In genomic region chr6:136051140-136051775, GRCh38 we compare ENCODE assay signal across 12 cellular contexts.
DNase-seq lines count a peak whose midpoint lies in the region; ATAC-seq, FAIRE-seq and TF ChIP-seq lines count a peak whose summit lies in the region.
"Had no signal": no experiment of that assay in that cellular context is flagged by ENCODE, and none has a peak within 500 bp of the region (broad histone marks: within the 10 kb centered on the region; RNA-seq: fewer than 3 reads in every experiment).

No MANE protein-coding gene starts in this region.

- H3K9me3 Mint-ChIP-seq in activated naive CD8-positive, alpha-beta T cell (ENCODE audit: low read depth) = no peaks in the 10 kb centered on the region
- H3K9me3 Mint-ChIP-seq in activated naive CD8-positive, alpha-beta T cell treated with anti-CD3 and anti-CD28 coated beads, Interleukin-2, amount 50 U/mL, for 24 hours = peaks cover 4% of the 10 kb centered on the region
- H3K9me3 Mint-ChIP-seq in activated T-helper 2 cell treated with anti-CD3 and anti-CD28 coated beads, Interferon-gamma antibody, Interleukin-2, Interleukin-4, amounts not matched to agents 10 μg/mL and 5 μg/mL and 100 μg/mL, durations not matched to agents 14 hours and 24 hours and 36 hours = peaks cover 15% of the 10 kb centered on the region
- H3K9me3 Mint-ChIP-seq: stimulated activated effector memory CD8-positive, alpha-beta T cell treated with anti-CD3 and anti-CD28 coated beads, Interleukin-12 subunit alpha, Interleukin-12 subunit beta, amount 100 ng/mL, for 72 hours had no signal

- H3K9me3 ChIP-seq in thoracic aorta = no peaks in the 10 kb centered on the region
- H3K9me3 ChIP-seq in pancreas = no peaks in the 10 kb centered on the region

- H3K4me1 ChIP-seq in thoracic aorta (ENCODE audit: control insufficient read depth in 1 of 2, low read depth in 2 of 2) = peaks cover 5 to 7% of the 10 kb centered on the region in 2 donors
- H3K4me1 ChIP-seq in pancreas = no peaks in the 10 kb centered on the region

- WGBS in pancreas, 2 donors = 28 to 32% methylated on average over 12 of the region's 12 CpGs

- H3K36me3 ChIP-seq in thoracic aorta (no peaks in the 10 kb centered on the region), pancreas (no peaks in the 10 kb centered on the region)

- DNase-seq in activated naive CD8-positive, alpha-beta T cell treated with anti-CD3 and anti-CD28 coated beads, Interleukin-2, amount 50 U/mL, for 24 hours = no peak
- no peak for DNase-seq in activated T-helper 2 cell treated with anti-CD3 and anti-CD28 coated beads, Interferon-gamma antibody, Interleukin-2, Interleukin-4, amounts not matched to agents 10 μg/mL and 5 μg/mL and 100 μg/mL, durations not matched to agents 14 hours and 24 hours and 36 hours (ENCODE audit: low spot score)
- DNase-seq in left ventricle myocardium superior (no peak), thoracic aorta (ENCODE audit: low spot score) (no peak), DMS153 (lab: John Stamatoyannopoulos, UW) (no peak), pancreas (no peak)
- DNase-seq: NCI-H1417 had no signal

- H3K4me1 Mint-ChIP-seq in activated naive CD8-positive, alpha-beta T cell (ENCODE audit: low read depth) = peaks cover 13% of the 10 kb centered on the region
- peaks cover 8% of the 10 kb centered on the region for H3K4me1 Mint-ChIP-seq in activated naive CD8-positive, alpha-beta T cell treated with anti-CD3 and anti-CD28 coated beads, Interleukin-2, amount 50 U/mL, for 24 hours
- peaks cover 28% of the 10 kb centered on the region for H3K4me1 Mint-ChIP-seq in activated T-helper 2 cell treated with anti-CD3 and anti-CD28 coated beads, Interferon-gamma antibody, Interleukin-2, Interleukin-4, amounts not matched to agents 10 μg/mL and 5 μg/mL and 100 μg/mL, durations not matched to agents 14 hours and 24 hours and 36 hours (ENCODE audit: low read depth)
- H3K4me1 Mint-ChIP-seq: stimulated activated effector memory CD8-positive, alpha-beta T cell treated with anti-CD3 and anti-CD28 coated beads, Interleukin-12 subunit alpha, Interleukin-12 subunit beta, amount 100 ng/mL, for 72 hours had no signal

- no peak for TF ChIP-seq CTCF in thoracic aorta (IDR thresholded peaks at IDR 0.05)
- no peak for TF ChIP-seq CTCF in pancreas (IDR thresholded peaks at IDR 0.05)

- H3K36me3 Mint-ChIP-seq in activated naive CD8-positive, alpha-beta T cell = no peaks in the 10 kb centered on the region
- peaks cover 2% of the 10 kb centered on the region for H3K36me3 Mint-ChIP-seq in activated naive CD8-positive, alpha-beta T cell treated with anti-CD3 and anti-CD28 coated beads, Interleukin-2, amount 50 U/mL, for 24 hours (ENCODE audit: low read depth)
- peaks cover 58% of the 10 kb centered on the region for H3K36me3 Mint-ChIP-seq in activated T-helper 2 cell treated with anti-CD3 and anti-CD28 coated beads, Interferon-gamma antibody, Interleukin-2, Interleukin-4, amounts not matched to agents 10 μg/mL and 5 μg/mL and 100 μg/mL, durations not matched to agents 14 hours and 24 hours and 36 hours (ENCODE audit: low read depth)
- H3K36me3 Mint-ChIP-seq: stimulated activated effector memory CD8-positive, alpha-beta T cell treated with anti-CD3 and anti-CD28 coated beads, Interleukin-12 subunit alpha, Interleukin-12 subunit beta, amount 100 ng/mL, for 72 hours had no signal

- no peak for FAIRE-seq in pancreas (lab: Jason Lieb, UNC)
- FAIRE-seq: keratinocyte had no signal

- H3K27ac ChIP-seq in thoracic aorta (no peak overlapping the region), pancreas (no peak overlapping the region)
- H3K27ac ChIP-seq: RWPE1 had no signal

- H3K27me3 ChIP-seq in thoracic aorta (replicated peaks; ENCODE audit: insufficient read depth) (no peaks in the 10 kb centered on the region), pancreas (no peaks in the 10 kb centered on the region)

- intact Hi-C loops in activated T-helper 2 cell treated with anti-CD3 and anti-CD28 coated beads, Interferon-gamma antibody, Interleukin-2, Interleukin-4, amounts not matched to agents 10 μg/mL and 5 μg/mL and 100 μg/mL, durations not matched to agents 14 hours and 24 hours and 36 hours (cut with micrococcal nuclease) = no loop called here
- intact Hi-C loops in left ventricle myocardium superior (cut with micrococcal nuclease) (no loop called here), pancreas (cut with DNase I) (no loop called here)

- H3K27ac Mint-ChIP-seq in activated naive CD8-positive, alpha-beta T cell = peak overlapping the region; percentile 22
- H3K27ac Mint-ChIP-seq in activated naive CD8-positive, alpha-beta T cell treated with anti-CD3 and anti-CD28 coated beads, Interleukin-2, amount 50 U/mL, for 24 hours = no peak overlapping the region
- peak overlapping the region; percentile 66 for H3K27ac Mint-ChIP-seq in activated T-helper 2 cell treated with anti-CD3 and anti-CD28 coated beads, Interferon-gamma antibody, Interleukin-2, Interleukin-4, amounts not matched to agents 10 μg/mL and 5 μg/mL and 100 μg/mL, durations not matched to agents 14 hours and 24 hours and 36 hours
- H3K27ac Mint-ChIP-seq: stimulated activated effector memory CD8-positive, alpha-beta T cell treated with anti-CD3 and anti-CD28 coated beads, Interleukin-12 subunit alpha, Interleukin-12 subunit beta, amount 100 ng/mL, for 72 hours had no signal

- ATAC-seq in activated naive CD8-positive, alpha-beta T cell treated with anti-CD3 and anti-CD28 coated beads, Interleukin-2, amount 50 U/mL, for 24 hours = no peak
- ATAC-seq in left ventricle myocardium superior = peak; percentile 55
- peak; percentile 55 for ATAC-seq in thoracic aorta (ENCODE audit: insufficient number of reproducible peaks, low FRiP score, low read depth)
- ATAC-seq in GM18517 (IDR thresholded peaks at IDR 0.05; ENCODE audit: unreplicated experiment) = no peak
- ATAC-seq in pancreas = no peak
- ATAC-seq: stimulated activated effector memory CD8-positive, alpha-beta T cell treated with anti-CD3 and anti-CD28 coated beads, Interleukin-12 subunit alpha, Interleukin-12 subunit beta, amount 100 ng/mL, for 72 hours had no signal

- peak overlapping the region; percentile 24 for H3K4me3 Mint-ChIP-seq in activated naive CD8-positive, alpha-beta T cell
- H3K4me3 Mint-ChIP-seq in activated naive CD8-positive, alpha-beta T cell treated with anti-CD3 and anti-CD28 coated beads, Interleukin-2, amount 50 U/mL, for 24 hours = no peak overlapping the region
- H3K4me3 Mint-ChIP-seq in activated T-helper 2 cell treated with anti-CD3 and anti-CD28 coated beads, Interferon-gamma antibody, Interleukin-2, Interleukin-4, amounts not matched to agents 10 μg/mL and 5 μg/mL and 100 μg/mL, durations not matched to agents 14 hours and 24 hours and 36 hours (ENCODE audit: low read depth) = no peak overlapping the region
- H3K4me3 Mint-ChIP-seq: stimulated activated effector memory CD8-positive, alpha-beta T cell treated with anti-CD3 and anti-CD28 coated beads, Interleukin-12 subunit alpha, Interleukin-12 subunit beta, amount 100 ng/mL, for 72 hours had no signal

- H3K4me3 ChIP-seq in thoracic aorta (no peak overlapping the region), pancreas (no peak overlapping the region)

- peaks cover 2% of the 10 kb centered on the region for H3K27me3 Mint-ChIP-seq in activated naive CD8-positive, alpha-beta T cell
- peaks cover 1% of the 10 kb centered on the region for H3K27me3 Mint-ChIP-seq in activated naive CD8-positive, alpha-beta T cell treated with anti-CD3 and anti-CD28 coated beads, Interleukin-2, amount 50 U/mL, for 24 hours
- H3K27me3 Mint-ChIP-seq in activated T-helper 2 cell treated with anti-CD3 and anti-CD28 coated beads, Interferon-gamma antibody, Interleukin-2, Interleukin-4, amounts not matched to agents 10 μg/mL and 5 μg/mL and 100 μg/mL, durations not matched to agents 14 hours and 24 hours and 36 hours (ENCODE audit: low read depth) = no peaks in the 10 kb centered on the region

Comparison
In these comparisons a context has a peak if more than half of its experiments do, and no peak if none do; other contexts are left out.
1. ATAC-seq: peak in left ventricle myocardium superior (single experiment) and thoracic aorta (single experiment); none in activated naive CD8-positive, alpha-beta T cell treated with anti-CD3 and anti-CD28 coated beads, Interleukin-2, amount 50 U/mL, for 24 hours (single experiment), GM18517 (single experiment) and pancreas (0 of 4).